Comparison of ENCODE assay signal across 15 cellular contexts in the genomic region with DNA sequence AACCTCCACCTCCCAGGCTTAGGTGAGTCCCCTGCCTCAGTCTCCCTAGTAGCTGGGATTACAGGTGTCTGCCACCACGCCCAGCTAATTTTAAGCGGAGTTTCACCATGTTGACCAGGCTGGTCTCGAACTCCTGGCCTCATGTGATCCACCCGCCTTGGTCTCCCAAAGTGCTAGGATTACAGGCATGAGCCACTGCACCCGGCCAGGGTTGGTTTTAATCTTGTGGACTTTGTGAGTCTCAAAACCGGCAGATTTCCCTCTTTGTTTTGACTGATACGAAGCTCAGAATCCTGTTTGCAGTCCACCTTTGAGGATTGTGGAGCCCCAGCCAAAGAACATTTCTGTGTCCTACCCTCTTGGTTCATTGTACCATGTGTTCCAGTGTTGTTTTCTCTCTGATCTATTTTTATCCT. TPM values are rescaled to one million over a fixed set of nuclear protein-coding genes. Genes with fewer than 3 reads are reported as not detected.
DNase-seq lines count a peak whose midpoint lies in the region; ATAC-seq and TF ChIP-seq lines count a peak whose summit lies in the region.
"Had no signal": no experiment of that assay in that cellular context is flagged by ENCODE, and none has a peak within 500 bp of the region (broad histone marks: within the 10 kb centered on the region; RNA-seq: fewer than 3 reads in every experiment).

No MANE protein-coding gene starts in this region.

- H3K4me1 ChIP-seq in esophagus squamous epithelium (peaks cover 9 to 38% (median 27%) of the 10 kb centered on the region in 3 donors), upper lobe of left lung (peaks cover 13 to 17% (median 15%) of the 10 kb centered on the region in 4 donors)

- H3K9me3 ChIP-seq in WERI-Rb-1 (ENCODE audit: severe bottlenecking) (no peaks in the 10 kb centered on the region), esophagus squamous epithelium (no peaks in the 10 kb centered on the region), upper lobe of left lung (no peaks in the 10 kb centered on the region)
- H3K9me3 ChIP-seq: neutrophil had no signal

- peak overlapping the region; percentile 68 to 86 (median 78) for H3K27ac Mint-ChIP-seq in nephron
- H3K27ac Mint-ChIP-seq: activated naive CD4-positive, alpha-beta T cell treated with anti-CD3 and anti-CD28 coated beads, Interleukin-2, amount 50 U/mL, for 24 hours had no signal

- TF ChIP-seq CTCF in WERI-Rb-1 (IDR thresholded peaks at IDR 0.05; ENCODE audit: low read depth, low read length) (no peak), esophagus squamous epithelium (IDR thresholded peaks at IDR 0.05) (no peak), nephron (IDR thresholded peaks at IDR 0.05; ENCODE audit: unreplicated experiment in 3 of 3) (no peak), upper lobe of left lung (IDR thresholded peaks at IDR 0.05) (no peak)

- no peak overlapping the region for H3K4me3 ChIP-seq in WERI-Rb-1 (ENCODE audit: low read depth, low read length)
- H3K4me3 ChIP-seq in esophagus squamous epithelium, result no peak overlapping the region
- no peak overlapping the region for H3K4me3 ChIP-seq in upper lobe of left lung
- H3K4me3 ChIP-seq: lung had no signal

- no peaks in the 10 kb centered on the region for H3K27me3 ChIP-seq in WERI-Rb-1 (ENCODE audit: insufficient read depth, low read depth, severe bottlenecking)
- no peaks in the 10 kb centered on the region for H3K27me3 ChIP-seq in esophagus squamous epithelium
- no peaks in the 10 kb centered on the region for H3K27me3 ChIP-seq in upper lobe of left lung
- H3K27me3 ChIP-seq: neutrophil had no signal

- ATAC-seq in upper lobe of left lung (ENCODE audit: low FRiP score in 2 of 2) (no peak), GM21619 (IDR thresholded peaks at IDR 0.05; ENCODE audit: unreplicated experiment) (no peak)

- TF ChIP-seq EP300 in upper lobe of left lung (IDR thresholded peaks at IDR 0.05), result no peak

- no peaks in the 10 kb centered on the region for H3K27me3 Mint-ChIP-seq in nephron (ENCODE audit: low read depth)
- H3K27me3 Mint-ChIP-seq: activated naive CD4-positive, alpha-beta T cell treated with anti-CD3 and anti-CD28 coated beads, Interleukin-2, amount 50 U/mL, for 24 hours had no signal

- no peaks in the 10 kb centered on the region for H3K9me3 Mint-ChIP-seq in nephron
- H3K9me3 Mint-ChIP-seq: activated naive CD4-positive, alpha-beta T cell treated with anti-CD3 and anti-CD28 coated beads, Interleukin-2, amount 50 U/mL, for 24 hours; CD8-positive, alpha-beta memory T cell had no signal

- peaks cover 26% of the 10 kb centered on the region for H3K4me1 Mint-ChIP-seq in nephron
- H3K4me1 Mint-ChIP-seq: activated naive CD4-positive, alpha-beta T cell treated with anti-CD3 and anti-CD28 coated beads, Interleukin-2, amount 50 U/mL, for 24 hours; CD8-positive, alpha-beta memory T cell had no signal

- H3K36me3 ChIP-seq in WERI-Rb-1 (no peaks in the 10 kb centered on the region; the same call in 1 of the 2 replicates), esophagus squamous epithelium (peaks cover 0 to 23% (median 0%) of the 10 kb centered on the region in 3 donors), upper lobe of left lung (peaks cover 0 to 21% (median 0%) of the 10 kb centered on the region in 4 donors)
- H3K36me3 ChIP-seq: neutrophil had no signal

- 22 to 35% methylated on average over 6 to 7 of the region's 7 CpGs for WGBS in esophagus squamous epithelium, 2 donors
- WGBS in upper lobe of left lung, 2 donors, result 65 to 69% methylated on average over 7 of the region's 7 CpGs

- H3K4me3 Mint-ChIP-seq in nephron, result no peak overlapping the region
- H3K4me3 Mint-ChIP-seq: activated naive CD4-positive, alpha-beta T cell treated with anti-CD3 and anti-CD28 coated beads, Interleukin-2, amount 50 U/mL, for 24 hours; CD8-positive, alpha-beta memory T cell had no signal

- H3K36me3 Mint-ChIP-seq in nephron (ENCODE audit: low read depth), result peaks cover 19% of the 10 kb centered on the region
- H3K36me3 Mint-ChIP-seq: activated naive CD4-positive, alpha-beta T cell treated with anti-CD3 and anti-CD28 coated beads, Interleukin-2, amount 50 U/mL, for 24 hours; CD8-positive, alpha-beta memory T cell had no signal

- DNase-seq in WERI-Rb-1 (no peak), esophagus squamous epithelium (lab: John Stamatoyannopoulos, UW) (no peak), upper lobe of left lung (no peak), MV-4-11 (lab: John Stamatoyannopoulos, UW) (no peak)
- DNase-seq in stimulated activated CD4-positive, alpha-beta T cell treated with anti-CD3 and anti-CD28 coated beads, Interleukin-4, amount 100 ng/mL, for 1 hour, result no peak
- DNase-seq: CD8-positive, alpha-beta memory T cell; stimulated activated CD4-positive, alpha-beta T cell treated with anti-CD3 and anti-CD28 coated beads, Interleukin-12 subunit alpha, Interleukin-12 subunit beta, amount 100 ng/mL, for 4 hours had no signal

- H3K27ac ChIP-seq in WERI-Rb-1 (peak overlapping the region; percentile 27; the same call in 1 of the 2 replicates), esophagus squamous epithelium (peak overlapping the region; percentile 50 to 85 (median 76)), upper lobe of left lung (peak overlapping the region in 3 of 4 donors; percentile 15 to 65 (median 16))
- H3K27ac ChIP-seq: neutrophil had no signal

- TF ChIP-seq POLR2A in esophagus squamous epithelium (IDR thresholded peaks at IDR 0.05) (no peak), upper lobe of left lung (IDR thresholded peaks at IDR 0.05) (no peak)

- intact Hi-C loops in esophagus squamous epithelium (cut with DNase I), result no loop called here

RNA-seq across cellular contexts. Expression of a gene that starts 16.4 kb away (rescaled TPM):
- not detected for total RNA-seq in esophagus squamous epithelium
- total RNA-seq in upper lobe of left lung, result under 1 TPM in 1 of 6 donors, not detected in 5; 0.46 TPM
- total RNA-seq: CD8-positive, alpha-beta memory T cell; chondrocyte; esophagus mucosa; lung; SK-MEL-5 had no signal

RNA-seq across cellular contexts. Expression of a gene that starts 33.7 kb away (rescaled TPM):
- 10 to 100 TPM; 45.1 to 63.9 (median 52.9) TPM for total RNA-seq in esophagus squamous epithelium
- total RNA-seq in upper lobe of left lung, result 10 to 100 TPM; 28.3 to 65.7 (median 52.9) TPM

Comparison
In these comparisons a context has a peak if more than half of its experiments do, and no peak if none do; other contexts are left out.
1. H3K27ac ChIP-seq: peak in every context shown above with its lines; median percentile 76 in esophagus squamous epithelium; 27 in WERI-Rb-1; 16 in upper lobe of left lung.